ENCODE assay signal across 14 cellular contexts in genomic region chr16:66293207-66293735, GRCh38.
"Had no signal": no experiment of that assay in that cellular context is flagged by ENCODE, and none has a peak within 500 bp of the region (broad histone marks: within the 10 kb centered on the region; RNA-seq: fewer than 3 reads in every experiment).

No MANE protein-coding gene starts in this region.

- H3K36me3 ChIP-seq: lower lobe of right lung, ovary, tibial artery had no signal

- ATAC-seq: lower lobe of right lung; Right ventricle myocardium inferior; stimulated activated naive B cell treated with anti-CD40 and anti-IgM and Interleukin-4, amounts not matched to agents 10 μg/mL and 1 μg/mL and 100 μg/mL, for 72 hours had no signal

- H3K4me1 ChIP-seq: lower lobe of right lung, tibial artery had no signal

- H3K27ac ChIP-seq: lower lobe of right lung, ovary, SK-N-MC, tibial artery had no signal

- H3K9me3 ChIP-seq: lower lobe of right lung, ovary, tibial artery had no signal

- H3K4me3 ChIP-seq: lower lobe of right lung, ovary, SK-N-MC, tibial artery had no signal

- H3K27me3 ChIP-seq: ovary had no signal

- DNase-seq: activated CD4-positive, alpha-beta T cell treated with anti-CD3 and anti-CD28 coated beads for 1 hour; activated CD4-positive, alpha-beta T cell treated with anti-CD3 and anti-CD28 coated beads, Interleukin-2, amount 50 U/mL, for 4 hours; amygdala; cortex of kidney; effector CD4-positive, alpha-beta T cell; foreskin fibroblast; glutamatergic neuron; lower lobe of right lung; stimulated activated CD4-positive, alpha-beta T cell treated with anti-CD3 and anti-CD28 coated beads, Interleukin-2, amount 100 ng/mL, for 48 hours; stimulated activated naive B cell treated with anti-CD40 and anti-IgM and Interleukin-4, amounts not matched to agents 10 μg/mL and 1 μg/mL and 100 μg/mL, for 72 hours had no signal
